ENCODE assay signal across 1 cellular context in the genomic region with DNA sequence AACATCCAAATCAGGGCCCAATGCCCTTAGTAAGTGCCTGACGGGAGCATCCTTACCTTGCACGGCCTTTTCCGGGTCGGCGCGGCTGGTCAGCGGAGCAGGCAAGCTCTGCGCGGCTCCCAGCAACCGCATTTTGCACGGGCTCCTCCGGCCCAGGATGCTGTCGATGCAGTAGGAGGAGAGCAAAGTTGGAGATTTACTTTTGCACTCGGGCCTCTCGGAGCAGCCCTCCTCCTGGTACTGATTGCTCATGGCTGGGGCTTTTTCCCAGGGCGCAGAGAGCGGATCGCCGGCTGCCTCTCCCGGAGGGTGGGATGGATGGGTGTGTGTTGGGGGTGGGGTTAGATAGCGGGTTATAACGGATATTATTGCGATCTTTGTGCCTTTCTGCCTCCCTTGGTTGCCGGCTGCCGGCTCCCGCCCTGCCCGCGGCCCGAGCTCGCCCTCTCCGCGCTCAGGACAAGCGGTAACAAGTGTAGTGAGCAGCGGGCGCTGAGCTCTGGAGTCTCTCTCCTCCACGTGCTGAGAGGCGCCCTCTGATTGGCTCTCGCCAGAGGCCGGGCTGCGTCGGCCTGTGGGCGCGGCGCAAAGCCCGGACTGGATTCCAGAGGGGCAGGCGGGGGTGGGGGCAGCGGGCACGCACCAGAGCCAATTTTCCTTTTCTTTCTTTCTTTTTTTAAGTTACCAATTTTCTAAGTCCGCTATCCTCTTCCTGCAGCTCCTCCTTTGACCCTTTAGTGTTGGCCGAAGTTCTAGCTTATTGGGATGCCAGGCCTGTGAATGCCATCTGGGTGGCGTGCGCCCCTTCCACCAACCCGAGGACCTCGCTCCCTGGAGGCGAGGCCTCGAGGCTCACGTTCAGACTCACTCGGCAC.
TF ChIP-seq lines count a peak whose summit lies in the region.

A gene (minus strand): TSS at position 480 of the 875 bp plus-strand sequence. CDS start 228 bp downstream, at position 252.

TF ChIP-seq in WTC11, 78 proteins besides CTCF, POLR2A, EP300 and RAD21 (continued from another document):
- TF ChIP-seq, protein P1, sequence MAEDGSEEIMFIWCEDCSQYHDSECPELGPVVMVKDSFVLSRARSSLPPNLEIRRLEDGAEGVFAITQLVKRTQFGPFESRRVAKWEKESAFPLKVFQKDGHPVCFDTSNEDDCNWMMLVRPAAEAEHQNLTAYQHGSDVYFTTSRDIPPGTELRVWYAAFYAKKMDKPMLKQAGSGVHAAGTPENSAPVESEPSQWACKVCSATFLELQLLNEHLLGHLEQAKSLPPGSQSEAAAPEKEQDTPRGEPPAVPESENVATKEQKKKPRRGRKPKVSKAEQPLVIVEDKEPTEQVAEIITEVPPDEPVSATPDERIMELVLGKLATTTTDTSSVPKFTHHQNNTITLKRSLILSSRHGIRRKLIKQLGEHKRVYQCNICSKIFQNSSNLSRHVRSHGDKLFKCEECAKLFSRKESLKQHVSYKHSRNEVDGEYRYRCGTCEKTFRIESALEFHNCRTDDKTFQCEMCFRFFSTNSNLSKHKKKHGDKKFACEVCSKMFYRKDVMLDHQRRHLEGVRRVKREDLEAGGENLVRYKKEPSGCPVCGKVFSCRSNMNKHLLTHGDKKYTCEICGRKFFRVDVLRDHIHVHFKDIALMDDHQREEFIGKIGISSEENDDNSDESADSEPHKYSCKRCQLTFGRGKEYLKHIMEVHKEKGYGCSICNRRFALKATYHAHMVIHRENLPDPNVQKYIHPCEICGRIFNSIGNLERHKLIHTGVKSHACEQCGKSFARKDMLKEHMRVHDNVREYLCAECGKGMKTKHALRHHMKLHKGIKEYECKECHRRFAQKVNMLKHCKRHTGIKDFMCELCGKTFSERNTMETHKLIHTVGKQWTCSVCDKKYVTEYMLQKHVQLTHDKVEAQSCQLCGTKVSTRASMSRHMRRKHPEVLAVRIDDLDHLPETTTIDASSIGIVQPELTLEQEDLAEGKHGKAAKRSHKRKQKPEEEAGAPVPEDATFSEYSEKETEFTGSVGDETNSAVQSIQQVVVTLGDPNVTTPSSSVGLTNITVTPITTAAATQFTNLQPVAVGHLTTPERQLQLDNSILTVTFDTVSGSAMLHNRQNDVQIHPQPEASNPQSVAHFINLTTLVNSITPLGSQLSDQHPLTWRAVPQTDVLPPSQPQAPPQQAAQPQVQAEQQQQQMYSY (CRISPR knock-in tag; IDR thresholded peaks at IDR 0.05): peak; percentile 94
